Comparison of ENCODE assay signal across 21 cellular contexts in genomic region chr10:75658496-75658895, GRCh38.
"Had no signal": no experiment of that assay in that cellular context is flagged by ENCODE, and none has a peak within 500 bp of the region (broad histone marks: within the 10 kb centered on the region; RNA-seq: fewer than 3 reads in every experiment).

No MANE protein-coding gene starts in this region.

- FAIRE-seq: RCC 7860 had no signal

- H3K4me2 ChIP-seq: SK-N-SH had no signal

- H3K9me3 ChIP-seq: MG63, SK-N-SH had no signal

- H3K4me3 ChIP-seq: MG63 had no signal

- DNase-seq: Karpas-422, KG1, MG63, NCI-H1048, NCI-H1105, NCI-H1417, NCI-H1436 treated with DMSO at 0.1 percent for 48 hours, NCI-H1694, NCI-H1930, NCI-H2081 treated with DMSO at 0.1 percent for 48 hours, NCI-H2171, NCI-H226, NCI-H446, NCI-H510A, NCI-H524 treated with DMSO at 0.1 percent for 48 hours, NCI-H774, RPMI8226, SHP77, SK-N-SH, SW 1271 had no signal

- H3K27me3 ChIP-seq: MG63 had no signal

- H3K36me3 ChIP-seq: MG63 had no signal

- H3K9ac ChIP-seq: SK-N-SH had no signal
